ENCODE assay signal across 28 cellular contexts in the genomic region with DNA sequence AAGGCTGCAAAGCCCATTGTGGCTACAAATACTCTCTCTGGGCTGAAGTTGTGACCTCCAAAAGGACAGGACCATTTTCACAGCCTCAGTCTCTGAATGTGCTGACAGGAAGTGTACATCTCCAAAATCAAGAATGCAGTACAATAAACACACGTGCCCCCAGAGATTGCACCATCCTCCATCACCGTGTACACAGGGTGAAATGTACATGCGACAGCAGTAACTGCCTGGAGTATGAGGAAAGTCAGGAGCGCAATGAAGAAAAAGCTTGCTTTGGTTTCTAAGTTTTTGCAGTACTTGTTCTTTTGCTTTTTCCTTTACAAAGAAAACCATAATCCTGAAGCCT. TPM values are rescaled to one million over a fixed set of nuclear protein-coding genes. Genes with fewer than 3 reads are reported as not detected.
DNase-seq lines count a peak whose midpoint lies in the region; ATAC-seq and TF ChIP-seq lines count a peak whose summit lies in the region.
"Had no signal": no experiment of that assay in that cellular context is flagged by ENCODE, and none has a peak within 500 bp of the region (broad histone marks: within the 10 kb centered on the region; RNA-seq: fewer than 3 reads in every experiment).

No MANE protein-coding gene starts in this region.

- H3K4me3 Mint-ChIP-seq in brain (no peak overlapping the region), nephron progenitor cell (peak overlapping the region; percentile 20), GM23338 (no peak overlapping the region)
- H3K4me3 Mint-ChIP-seq: activated CD4-positive, alpha-beta T cell treated with anti-CD3 and anti-CD28 coated beads, Interleukin-2, amount 10 ng/mL, durations not matched to agents 24 days and 14 days; activated T-cell treated with anti-CD3 and anti-CD28 coated beads, Interleukin-2, amount 50 U/mL, for 24 hours; immature natural killer cell; stimulated activated naive CD8-positive, alpha-beta T cell treated with anti-CD3 and anti-CD28 coated beads, Interleukin-15, amount 100 ng/mL, for 72 hours had no signal

- DNase-seq in NB4 (ENCODE audit: low read depth), result peak; percentile 60
- no peak for DNase-seq in nephron progenitor cell
- no peak for DNase-seq in GM23338 (ENCODE audit: low spot score)
- DNase-seq in NCI-H2227 treated with DMSO at 0.1 percent for 48 hours (lab: John Stamatoyannopoulos, UW), result no peak
- no peak for DNase-seq in NCI-H69 (lab: John Stamatoyannopoulos, UW)
- DNase-seq: activated CD4-positive, alpha-beta T cell treated with anti-CD3 and anti-CD28 coated beads, Interleukin-2, amount 10 ng/mL, durations not matched to agents 24 days and 14 days; activated T-cell treated with anti-CD3 and anti-CD28 coated beads, Interleukin-2, amount 50 U/mL, for 24 hours; AML-193; DMS53; gastrocnemius medialis; GDM1; hypothalamus; immature natural killer cell; Karpas-422; naive thymus-derived CD4-positive, alpha-beta T cell; NCI-H1092 treated with DMSO at 0.1 percent for 48 hours; NCI-H187 treated with DMSO at 0.1 percent for 48 hours; NCI-H526 treated with DMSO at 0.1 percent for 48 hours; stimulated activated naive CD8-positive, alpha-beta T cell treated with anti-CD3 and anti-CD28 coated beads, Interleukin-15, amount 100 ng/mL, for 72 hours; T-helper 9 cell; tibial artery had no signal

- H3K9ac ChIP-seq in BLaER1, result no peak overlapping the region

- TF ChIP-seq CTCF in NB4 (IDR thresholded peaks at IDR 0.05; ENCODE audit: low read depth, low read length) (no peak), brain (conservative IDR thresholded peaks at IDR 0.05) (no peak), nephron progenitor cell (IDR thresholded peaks at IDR 0.05) (no peak), GM23338 (conservative IDR thresholded peaks at IDR 0.05; ENCODE audit: low read depth in 2 of 2) (no peak)

- H3K27me3 Mint-ChIP-seq in brain, result peaks cover 48% of the 10 kb centered on the region
- H3K27me3 Mint-ChIP-seq in nephron progenitor cell (ENCODE audit: low read depth, poor library complexity), result no peaks in the 10 kb centered on the region
- peaks cover 33% of the 10 kb centered on the region for H3K27me3 Mint-ChIP-seq in GM23338 (ENCODE audit: insufficient read depth, low read depth, poor library complexity)

- H3K9me3 ChIP-seq in BLaER1, result no peaks in the 10 kb centered on the region
- H3K9me3 ChIP-seq: A549, gastrocnemius medialis, HAP-1, tibial artery had no signal

- 0 out of 2 replicates have a peak, but pooled peaks cover 12% of the 10 kb centered on the region for H3F3A ChIP-seq in GM23338 (replicated peaks; ENCODE audit: low read depth)

- H3K4me1 ChIP-seq in BLaER1 (peaks cover 50% of the 10 kb centered on the region), GM23338 (ENCODE audit: insufficient read depth) (peaks cover 47% of the 10 kb centered on the region)

- no peak overlapping the region for H3K27ac ChIP-seq in BLaER1
- H3K27ac ChIP-seq in GM23338 (ENCODE audit: low read depth), result no peak overlapping the region
- H3K27ac ChIP-seq: A549, gastrocnemius medialis, skin epidermis, tibial artery, VCaP had no signal

- H3K36me3 ChIP-seq in BLaER1, result no peaks in the 10 kb centered on the region
- H3K36me3 ChIP-seq in GM23338 (ENCODE audit: insufficient read depth), result no peaks in the 10 kb centered on the region
- H3K36me3 ChIP-seq: gastrocnemius medialis, HAP-1, tibial artery had no signal

- no peak for ATAC-seq in HG03457 (IDR thresholded peaks at IDR 0.05; ENCODE audit: unreplicated experiment)
- ATAC-seq in GM23338, result no peak
- ATAC-seq: A549; gastrocnemius medialis; naive thymus-derived CD4-positive, alpha-beta T cell; stimulated activated naive CD8-positive, alpha-beta T cell treated with anti-CD3 and anti-CD28 coated beads, Interleukin-15, amount 100 ng/mL, for 72 hours had no signal

- H3K4me2 ChIP-seq in BLaER1 (peak overlapping the region; percentile 78), GM23338 (no peak overlapping the region)
- H3K4me2 ChIP-seq: A549 had no signal

- H3K36me3 Mint-ChIP-seq in brain, result no peaks in the 10 kb centered on the region
- H3K36me3 Mint-ChIP-seq in nephron progenitor cell (ENCODE audit: low read depth), result no peaks in the 10 kb centered on the region
- H3K36me3 Mint-ChIP-seq in GM23338 (ENCODE audit: low read depth), result no peaks in the 10 kb centered on the region
- H3K36me3 Mint-ChIP-seq: immature natural killer cell; naive thymus-derived CD4-positive, alpha-beta T cell had no signal

- H3K9me3 Mint-ChIP-seq in brain (peaks cover 0 to 6% (median 0%) of the 10 kb centered on the region in 5 experiments), nephron progenitor cell (no peaks in the 10 kb centered on the region), GM23338 (no peaks in the 10 kb centered on the region; the same call in 2 of the 3 replicates)
- H3K9me3 Mint-ChIP-seq: activated CD4-positive, alpha-beta T cell treated with anti-CD3 and anti-CD28 coated beads, Interleukin-2, amount 10 ng/mL, durations not matched to agents 24 days and 14 days; activated T-cell treated with anti-CD3 and anti-CD28 coated beads, Interleukin-2, amount 50 U/mL, for 24 hours; immature natural killer cell; stimulated activated naive CD8-positive, alpha-beta T cell treated with anti-CD3 and anti-CD28 coated beads, Interleukin-15, amount 100 ng/mL, for 72 hours had no signal

- no peaks in the 10 kb centered on the region for H3K9me2 ChIP-seq in GM23338 (ENCODE audit: insufficient read depth)

- no peak overlapping the region for H3K4me3 ChIP-seq in BLaER1
- H3K4me3 ChIP-seq in NB4 (ENCODE audit: low read depth, low read length), result no peak overlapping the region
- H3K4me3 ChIP-seq in GM23338, result no peak overlapping the region
- H3K4me3 ChIP-seq: A549, gastrocnemius medialis, HAP-1, skin epidermis, tibial artery had no signal

- peaks cover 86% of the 10 kb centered on the region for H3K4me1 Mint-ChIP-seq in brain
- peaks cover 89% of the 10 kb centered on the region for H3K4me1 Mint-ChIP-seq in nephron progenitor cell
- H3K4me1 Mint-ChIP-seq in GM23338, result peaks cover 65% of the 10 kb centered on the region

- H3K27ac Mint-ChIP-seq in brain (peak overlapping the region in 3 of 5 experiments; percentile 31 to 97 (median 92)), nephron progenitor cell (no peak overlapping the region), GM23338 (no peak overlapping the region)
- H3K27ac Mint-ChIP-seq: activated CD4-positive, alpha-beta T cell treated with anti-CD3 and anti-CD28 coated beads, Interleukin-2, amount 10 ng/mL, durations not matched to agents 24 days and 14 days; activated T-cell treated with anti-CD3 and anti-CD28 coated beads, Interleukin-2, amount 50 U/mL, for 24 hours; stimulated activated naive CD8-positive, alpha-beta T cell treated with anti-CD3 and anti-CD28 coated beads, Interleukin-15, amount 100 ng/mL, for 72 hours had no signal

- TF ChIP-seq POLR2A in NB4 (IDR thresholded peaks at IDR 0.05; ENCODE audit: extremely low read depth, insufficient read length), result no peak

- H3K27me3 ChIP-seq in BLaER1 (no peaks in the 10 kb centered on the region), GM23338 (ENCODE audit: insufficient read depth) (peaks cover 25% of the 10 kb centered on the region)
- H3K27me3 ChIP-seq: gastrocnemius medialis, tibial artery had no signal

- H4K20me1 ChIP-seq in BLaER1 (no peaks in the 10 kb centered on the region), GM23338 (replicated peaks; ENCODE audit: insufficient read depth) (no peaks in the 10 kb centered on the region)

- H2AFZ ChIP-seq in GM23338, result no peak overlapping the region

- no peaks in the 10 kb centered on the region for H3K79me2 ChIP-seq in GM23338 (replicated peaks; ENCODE audit: insufficient read depth)

RNA-seq across cellular contexts. Expression of a gene that starts 24.9 kb away (rescaled TPM):
- polyA plus RNA-seq in brain (ENCODE audit: insufficient read depth, low read depth, low replicate concordance), result 22.7 TPM
- total RNA-seq in GM23338 (2014; rRNA removed; shearing (Covaris generic)), result 16.0 and 20.3 TPM in 2 replicates
- polyA plus RNA-seq in GM23338 (2016; fragmentation: Nextera tagmentation; extraction: Ambion mirVana), result 2.0 and 2.5 TPM in 2 replicates

RNA-seq across cellular contexts. Expression of a gene that starts 44.7 kb away (rescaled TPM):
- 457 TPM for polyA plus RNA-seq in brain (ENCODE audit: insufficient read depth, low read depth, low replicate concordance)
- 249 and 294 TPM in 2 replicates for total RNA-seq in GM23338 (2014; rRNA removed; shearing (Covaris generic))
- polyA plus RNA-seq in GM23338 (2016; fragmentation: Nextera tagmentation; extraction: Ambion mirVana), result 1,410 and 1,412 TPM in 2 replicates

Comparison
In these comparisons a context has a peak if more than half of its experiments do, and no peak if none do; other contexts are left out.
1. H3K27ac Mint-ChIP-seq: peak in brain (3 of 5); none in nephron progenitor cell (single experiment) and GM23338 (single experiment).